Comparison of ENCODE assay signal across 20 cellular contexts in genomic region chr2:70709746-70710145, GRCh38. TPM values are rescaled to one million over a fixed set of nuclear protein-coding genes. Genes with fewer than 3 reads are reported as not detected.
"Had no signal": no experiment of that assay in that cellular context is flagged by ENCODE, and none has a peak within 500 bp of the region (broad histone marks: within the 10 kb centered on the region; RNA-seq: fewer than 3 reads in every experiment).

No MANE protein-coding gene starts in this region.

- H3K27me3 Mint-ChIP-seq: activated naive CD8-positive, alpha-beta T cell treated with anti-CD3 and anti-CD28 coated beads, Interleukin-2, amount 50 U/mL, for 24 hours had no signal

- H3K27me3 ChIP-seq: upper lobe of left lung had no signal

- H3K27ac ChIP-seq: upper lobe of left lung had no signal

- H3K4me1 ChIP-seq: upper lobe of left lung had no signal

- H3K4me3 Mint-ChIP-seq: activated naive CD4-positive, alpha-beta T cell treated with anti-CD3 and anti-CD28 coated beads for 36 hours; activated naive CD8-positive, alpha-beta T cell treated with anti-CD3 and anti-CD28 coated beads, Interleukin-2, amount 50 U/mL, for 24 hours had no signal

- H3K27ac Mint-ChIP-seq: activated naive CD4-positive, alpha-beta T cell treated with anti-CD3 and anti-CD28 coated beads for 36 hours; activated T-helper 2 cell treated with anti-CD3 and anti-CD28 coated beads, Interferon-gamma antibody, Interleukin-2, Interleukin-4, amounts not matched to agents 10 μg/mL and 5 μg/mL and 100 μg/mL, durations not matched to agents 14 hours and 24 hours and 36 hours; progenitor cell of endocrine pancreas had no signal

- DNase-seq: activated naive CD4-positive, alpha-beta T cell treated with anti-CD3 and anti-CD28 coated beads for 36 hours; activated naive CD8-positive, alpha-beta T cell treated with anti-CD3 and anti-CD28 coated beads, Interleukin-2, amount 50 U/mL, for 24 hours; activated T-cell treated with anti-CD3 and anti-CD28 coated beads, Interleukin-2, amount 50 U/mL, for 1 hour; central memory CD4-positive, alpha-beta T cell; effector memory CD4-positive, alpha-beta T cell; hypothalamus; mucosa of descending colon; retina; stimulated activated CD4-positive, alpha-beta T cell treated with anti-CD3 and anti-CD28 coated beads, Interleukin-2, amount 100 ng/mL, for 48 hours; stimulated activated CD8-positive, alpha-beta memory T cell treated with anti-CD3 and anti-CD28 coated beads, Interleukin-4, amount 100 ng/mL, for 48 hours; stimulated activated naive CD4-positive, alpha-beta T cell; T-helper 1 cell; upper lobe of left lung had no signal

- H3K9me3 Mint-ChIP-seq: activated naive CD4-positive, alpha-beta T cell treated with anti-CD3 and anti-CD28 coated beads for 36 hours; activated naive CD8-positive, alpha-beta T cell treated with anti-CD3 and anti-CD28 coated beads, Interleukin-2, amount 50 U/mL, for 24 hours; activated T-helper 2 cell treated with anti-CD3 and anti-CD28 coated beads, Interferon-gamma antibody, Interleukin-2, Interleukin-4, amounts not matched to agents 10 μg/mL and 5 μg/mL and 100 μg/mL, durations not matched to agents 14 hours and 24 hours and 36 hours had no signal

- FAIRE-seq: endothelial cell of umbilical vein, frontal cortex, TTC549 had no signal

- H3K9me3 ChIP-seq: mucosa of descending colon, upper lobe of left lung had no signal

- ATAC-seq: esophagus mucosa, mucosa of descending colon had no signal

- H3K36me3 ChIP-seq: upper lobe of left lung had no signal

- H3K4me3 ChIP-seq: mucosa of descending colon, upper lobe of left lung had no signal

RNA-seq across cellular contexts. Expression of gene ADD2, which starts 58.3 kb away (rescaled TPM):
- total RNA-seq: endothelial cell of umbilical vein, osteocyte had no signal
